In the genomic region with DNA sequence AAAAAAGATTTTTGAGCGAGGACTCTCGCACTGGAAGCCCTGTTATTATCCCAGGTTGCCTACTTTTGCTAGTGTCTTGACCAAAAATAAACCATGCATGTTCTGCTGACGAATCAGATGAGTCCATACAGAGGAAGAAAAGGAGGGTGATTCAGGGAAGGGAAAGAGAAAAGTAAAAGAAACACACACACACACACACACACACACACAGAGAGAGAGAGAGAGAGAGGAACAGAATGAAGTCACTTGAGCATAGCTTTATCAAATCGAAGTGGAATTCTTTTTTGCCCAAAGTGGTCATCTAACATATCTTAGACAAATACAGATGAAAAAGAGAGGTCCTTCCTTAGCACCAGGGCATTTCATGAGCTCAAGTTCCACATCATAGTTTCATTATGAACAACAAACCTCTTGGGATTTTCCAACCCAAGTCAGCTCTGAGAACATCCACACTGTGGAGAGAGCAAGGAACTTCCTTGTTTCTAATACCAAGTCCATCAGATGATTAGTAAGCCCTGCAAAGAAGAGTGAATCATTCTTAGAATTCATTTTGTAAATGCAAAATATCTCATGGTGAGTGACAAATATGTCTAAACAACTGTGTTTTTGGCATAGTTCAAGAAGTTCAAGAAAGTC, we compare ENCODE assay signal across 9 cellular contexts. TPM values are rescaled to one million over a fixed set of nuclear protein-coding genes. Genes with fewer than 3 reads are reported as not detected.
DNase-seq lines count a peak whose midpoint lies in the region; ATAC-seq and TF ChIP-seq lines count a peak whose summit lies in the region.
"Had no signal": no experiment of that assay in that cellular context is flagged by ENCODE, and none has a peak within 500 bp of the region (broad histone marks: within the 10 kb centered on the region; RNA-seq: fewer than 3 reads in every experiment).

No MANE protein-coding gene starts in this region.

- no peaks in the 10 kb centered on the region for H3K9me3 ChIP-seq in prostate gland

- BruUV-seq in Calu3 (replicated peaks; lab: Mats Ljungman, UMichigan) = no TSS peak

- H3K4me3 ChIP-seq in prostate gland = no peak overlapping the region

- H3K4me1 ChIP-seq in foreskin keratinocyte (peaks cover 7% of the 10 kb centered on the region), prostate gland (replicated peaks) (no peaks in the 10 kb centered on the region)

- no peaks in the 10 kb centered on the region for H3K36me3 Mint-ChIP-seq in Calu3 (ENCODE audit: insufficient read depth, unreplicated experiment)

- no peaks in the 10 kb centered on the region for H3K4me1 Mint-ChIP-seq in Calu3 (ENCODE audit: low read depth, unreplicated experiment)

- DNase-seq in GM04504 (ENCODE audit: low read depth) (peak; percentile 71), foreskin keratinocyte (peak; percentile 66 to 82), Calu3 (no peak), ACHN (no peak), prostate gland (ENCODE audit: low spot score) (no peak)
- no peak for DNase-seq in activated CD4-positive, alpha-beta T cell treated with anti-CD3 and anti-CD28 coated beads for 1 hour

- no peak for TF ChIP-seq CTCF in foreskin keratinocyte (conservative IDR thresholded peaks at IDR 0.05)
- TF ChIP-seq CTCF in Calu3 (IDR thresholded peaks at IDR 0.05; ENCODE audit: unreplicated experiment) = no peak
- TF ChIP-seq CTCF in prostate gland (IDR thresholded peaks at IDR 0.05) = no peak

- H3K27me3 ChIP-seq in foreskin keratinocyte (no peaks in the 10 kb centered on the region), prostate gland (replicated peaks; ENCODE audit: insufficient read depth) (no peaks in the 10 kb centered on the region)

- peak; percentile 78 for ATAC-seq in GM21360 (IDR thresholded peaks at IDR 0.05; ENCODE audit: unreplicated experiment)
- ATAC-seq in HG03469 (IDR thresholded peaks at IDR 0.05; ENCODE audit: unreplicated experiment) = peak; percentile 85
- peak; percentile 96 for ATAC-seq in foreskin keratinocyte

- in situ Hi-C loops in ACHN (cut with HindIII; ENCODE audit: low pct_ligation_motif_present, low pct_unique_long_range_greater_than_20kb, low sequenced_read_pairs) = no loop called here

- WGBS in prostate gland = 84% methylated on average over 4 of the region's 4 CpGs

- H3K27ac ChIP-seq in foreskin keratinocyte (peak overlapping the region; percentile 84), prostate gland (no peak overlapping the region)

- TF ChIP-seq POLR2A in prostate gland (IDR thresholded peaks at IDR 0.05) = no peak

- H3K9me3 Mint-ChIP-seq in Calu3 (ENCODE audit: low read depth, unreplicated experiment) = no peaks in the 10 kb centered on the region

- H3K27me3 Mint-ChIP-seq in Calu3 (ENCODE audit: unreplicated experiment) = no peaks in the 10 kb centered on the region

- no peak overlapping the region for H3K27ac Mint-ChIP-seq in Calu3 (ENCODE audit: unreplicated experiment)

- no peaks in the 10 kb centered on the region for H3K36me3 ChIP-seq in prostate gland

- CTCF ChIA-PET in Calu3 (lab: Charles Lee) = no interaction called here

- H3K4me3 Mint-ChIP-seq in Calu3 (ENCODE audit: low read depth, unreplicated experiment) = no peak overlapping the region

- intact Hi-C loops in Calu3 (cut with micrococcal nuclease; ENCODE audit: unreplicated experiment) (no loop called here), prostate gland (cut with DNase I) (no loop called here)

RNA-seq across cellular contexts. Expression of a gene that starts 7.7 kb away (rescaled TPM):
- total RNA-seq in foreskin keratinocyte = not detected in 2 replicates
- not detected in 2 replicates for polyA plus RNA-seq in foreskin keratinocyte
- not detected in 2 replicates for total RNA-seq in Calu3 (2022)
- not detected for total RNA-seq in prostate gland
- total RNA-seq: liver had no signal
- polyA plus RNA-seq: liver had no signal

RNA-seq across cellular contexts. Expression of a gene that starts 39.1 kb away (rescaled TPM):
- total RNA-seq in foreskin keratinocyte (0.10 and 0.21 TPM in 2 replicates), Calu3 (2022) (not detected in 2 replicates), prostate gland (under 1 TPM in 1 of 2 donors, not detected in 1; 0.41 TPM)
- polyA plus RNA-seq in foreskin keratinocyte = 0.15 and 0.16 TPM in 2 replicates
- total RNA-seq: liver had no signal
- polyA plus RNA-seq: liver had no signal

Comparison
In these comparisons a context has a peak if more than half of its experiments do, and no peak if none do; other contexts are left out.
1. DNase-seq: peak in GM04504 (single experiment) and foreskin keratinocyte (2 of 2); none in activated CD4-positive, alpha-beta T cell treated with anti-CD3 and anti-CD28 coated beads for 1 hour (single experiment), Calu3 (single experiment), ACHN (single experiment) and prostate gland (single experiment).
2. Peak in every context shown above with its lines, with median percentiles within 50 percentile points of each other: ATAC-seq.